25 cellular contexts compared by ENCODE assay signal in genomic region chr5:76537073-76537543, GRCh38.
DNase-seq lines count a peak whose midpoint lies in the region; ATAC-seq, FAIRE-seq and TF ChIP-seq lines count a peak whose summit lies in the region.
"Had no signal": no experiment of that assay in that cellular context is flagged by ENCODE, and none has a peak within 500 bp of the region (broad histone marks: within the 10 kb centered on the region; RNA-seq: fewer than 3 reads in every experiment).

No MANE protein-coding gene starts in this region.

- DNase-seq in natural killer cell treated with Interleukin-12 subunit alpha and Interleukin-12 subunit beta and Interleukin-15 and Interleukin-18, amount 100 ng/mL, for 72 hours (ENCODE audit: low spot score), result no peak
- DNase-seq in natural killer cell, result no peak
- DNase-seq in bronchial epithelial cell (ENCODE audit: low read depth), result peak; percentile 42
- no peak for DNase-seq in DMS79 (lab: John Stamatoyannopoulos, UW)
- DNase-seq in endothelial cell (ENCODE audit: low spot score), result no peak
- no peak for DNase-seq in Kasumi-1 (lab: John Stamatoyannopoulos, UW)
- DNase-seq: activated CD4-positive, alpha-beta T cell treated with anti-CD3 and anti-CD28 coated beads for 4 hours; activated CD8-positive, alpha-beta memory T cell treated with anti-CD3 and anti-CD28 coated beads, Interleukin-2, amount 10 ng/mL, durations not matched to agents 7 days and 5 days; activated naive CD4-positive, alpha-beta T cell treated with anti-CD3 and anti-CD28 coated beads for 36 hours; amygdala; DMS79 treated with DMSO at 0.1 percent for 48 hours; foreskin melanocyte; HCEC 1CT; heart right ventricle; left cardiac atrium; mesenchymal stem cell; NCI-H1694; NCI-H446 treated with DMSO at 0.1 percent for 48 hours; stimulated activated naive CD4-positive, alpha-beta T cell treated with Interleukin-2 at 50 U/mL for 16 hours had no signal

- H3K36me3 ChIP-seq in bronchial epithelial cell (ENCODE audit: control insufficient read depth, insufficient read depth, low read length) (no peaks in the 10 kb centered on the region), liver (ENCODE audit: control insufficient read depth in 4 of 4, insufficient read depth in 3 of 4, low read depth in 1 of 4, low read length in 3 of 4) (no peaks in the 10 kb centered on the region)
- H3K36me3 ChIP-seq: esophagus muscularis mucosa, heart right ventricle, prostate gland, thoracic aorta, vagina had no signal

- H3K4me3 ChIP-seq in bronchial epithelial cell (ENCODE audit: low read depth, low read length) (no peak overlapping the region), liver (ENCODE audit: low read depth in 1 of 3, low read length in 3 of 3) (no peak overlapping the region)
- H3K4me3 ChIP-seq: esophagus muscularis mucosa, heart right ventricle, prostate gland, thoracic aorta, vagina had no signal

- H3K4me1 ChIP-seq in liver (ENCODE audit: control insufficient read depth in 4 of 4, insufficient read depth in 4 of 4, low read length in 3 of 4), result peaks cover 8 to 43% (median 19%) of the 10 kb centered on the region in 4 donors
- H3K4me1 ChIP-seq: esophagus muscularis mucosa, prostate gland, vagina had no signal

- intact Hi-C loops in natural killer cell (cut with micrococcal nuclease), result no loop called here

- WGBS in liver, result 31% methylated on average over 3 of the region's 3 CpGs

- H3K9ac ChIP-seq in liver (ENCODE audit: low read depth in 1 of 2, low read length in 2 of 2), result no peak overlapping the region

- H3K9me3 Mint-ChIP-seq in natural killer cell treated with Interleukin-12 subunit alpha and Interleukin-12 subunit beta and Interleukin-15 and Interleukin-18, amount 100 ng/mL, for 72 hours, result no peaks in the 10 kb centered on the region
- H3K9me3 Mint-ChIP-seq in natural killer cell (no peaks in the 10 kb centered on the region), endothelial cell (ENCODE audit: unreplicated experiment) (no peaks in the 10 kb centered on the region)
- H3K9me3 Mint-ChIP-seq: activated naive CD4-positive, alpha-beta T cell treated with anti-CD3 and anti-CD28 coated beads for 36 hours had no signal

- TF ChIP-seq CTCF in natural killer cell (IDR thresholded peaks at IDR 0.05), result no peak
- TF ChIP-seq CTCF in bronchial epithelial cell (IDR thresholded peaks at IDR 0.05; ENCODE audit: insufficient read depth, low read length, severe bottlenecking), result no peak
- no peak for TF ChIP-seq CTCF in liver (IDR thresholded peaks at IDR 0.05; ENCODE audit: low read depth, low read length, missing input control)
- no peak for TF ChIP-seq CTCF in endothelial cell (IDR thresholded peaks at IDR 0.05; ENCODE audit: unreplicated experiment)

- peak; percentile 40 to 52 for TF ChIP-seq RAD21 in liver (IDR thresholded peaks at IDR 0.05)

- peak overlapping the region; percentile 58 to 75 for H3K27ac ChIP-seq in liver (ENCODE audit: low read depth in 1 of 2, low read length in 2 of 2)
- H3K27ac ChIP-seq: esophagus muscularis mucosa, heart right ventricle, prostate gland, thoracic aorta, vagina had no signal

- H3K27me3 Mint-ChIP-seq in natural killer cell treated with Interleukin-12 subunit alpha and Interleukin-12 subunit beta and Interleukin-15 and Interleukin-18, amount 100 ng/mL, for 72 hours, result no peaks in the 10 kb centered on the region
- H3K27me3 Mint-ChIP-seq in natural killer cell (ENCODE audit: low read depth in 2 of 2), result no peaks in the 10 kb centered on the region
- peaks cover 2% of the 10 kb centered on the region for H3K27me3 Mint-ChIP-seq in endothelial cell (ENCODE audit: unreplicated experiment)
- H3K27me3 Mint-ChIP-seq: activated CD8-positive, alpha-beta memory T cell treated with anti-CD3 and anti-CD28 coated beads, Interleukin-2, amount 10 ng/mL, durations not matched to agents 7 days and 5 days had no signal

- FAIRE-seq in bronchial epithelial cell (lab: Jason Lieb, UNC), result no peak

- peak overlapping the region; percentile 44 to 59 for H3K27ac Mint-ChIP-seq in natural killer cell treated with Interleukin-12 subunit alpha and Interleukin-12 subunit beta and Interleukin-15 and Interleukin-18, amount 100 ng/mL, for 72 hours
- H3K27ac Mint-ChIP-seq in natural killer cell, result no peak overlapping the region
- H3K27ac Mint-ChIP-seq in endothelial cell (ENCODE audit: unreplicated experiment), result no peak overlapping the region
- H3K27ac Mint-ChIP-seq: activated CD8-positive, alpha-beta memory T cell treated with anti-CD3 and anti-CD28 coated beads, Interleukin-2, amount 10 ng/mL, durations not matched to agents 7 days and 5 days; activated naive CD4-positive, alpha-beta T cell treated with anti-CD3 and anti-CD28 coated beads for 36 hours had no signal

- no peak overlapping the region for H3K4me3 Mint-ChIP-seq in natural killer cell treated with Interleukin-12 subunit alpha and Interleukin-12 subunit beta and Interleukin-15 and Interleukin-18, amount 100 ng/mL, for 72 hours
- H3K4me3 Mint-ChIP-seq in natural killer cell (no peak overlapping the region), endothelial cell (ENCODE audit: unreplicated experiment) (no peak overlapping the region)
- H3K4me3 Mint-ChIP-seq: activated CD8-positive, alpha-beta memory T cell treated with anti-CD3 and anti-CD28 coated beads, Interleukin-2, amount 10 ng/mL, durations not matched to agents 7 days and 5 days; activated naive CD4-positive, alpha-beta T cell treated with anti-CD3 and anti-CD28 coated beads for 36 hours had no signal

- no peak for ATAC-seq in natural killer cell treated with Interleukin-12 subunit alpha and Interleukin-12 subunit beta and Interleukin-15 and Interleukin-18, amount 100 ng/mL, for 72 hours
- ATAC-seq in natural killer cell (no peak), HG03025 (IDR thresholded peaks at IDR 0.05; ENCODE audit: low FRiP score, unreplicated experiment) (no peak)
- ATAC-seq: activated CD8-positive, alpha-beta memory T cell treated with anti-CD3 and anti-CD28 coated beads, Interleukin-2, amount 10 ng/mL, durations not matched to agents 7 days and 5 days; heart right ventricle; left cardiac atrium had no signal

- no peaks in the 10 kb centered on the region for H3K27me3 ChIP-seq in bronchial epithelial cell (ENCODE audit: control insufficient read depth, insufficient read depth, low read length)
- no peaks in the 10 kb centered on the region for H3K27me3 ChIP-seq in liver (ENCODE audit: control insufficient read depth in 4 of 4, insufficient read depth in 4 of 4, low read length in 3 of 4)
- H3K27me3 ChIP-seq: esophagus muscularis mucosa, heart right ventricle, vagina had no signal

- H3K9me3 ChIP-seq in liver (ENCODE audit: control insufficient read depth in 4 of 4, low read length in 3 of 4), result no peaks in the 10 kb centered on the region
- H3K9me3 ChIP-seq: esophagus muscularis mucosa, heart right ventricle, prostate gland, thoracic aorta, vagina had no signal

- peaks cover 4% of the 10 kb centered on the region for H3K36me3 Mint-ChIP-seq in natural killer cell treated with Interleukin-12 subunit alpha and Interleukin-12 subunit beta and Interleukin-15 and Interleukin-18, amount 100 ng/mL, for 72 hours
- H3K36me3 Mint-ChIP-seq in natural killer cell (no peaks in the 10 kb centered on the region), endothelial cell (ENCODE audit: low read depth, unreplicated experiment) (no peaks in the 10 kb centered on the region)

- H3K4me1 Mint-ChIP-seq in natural killer cell treated with Interleukin-12 subunit alpha and Interleukin-12 subunit beta and Interleukin-15 and Interleukin-18, amount 100 ng/mL, for 72 hours (ENCODE audit: low read depth in 2 of 2), result peaks cover 65 to 67% of the 10 kb centered on the region in 2 donors
- H3K4me1 Mint-ChIP-seq in natural killer cell, result peaks cover 75 to 78% of the 10 kb centered on the region in 2 donors
- H3K4me1 Mint-ChIP-seq in endothelial cell (ENCODE audit: unreplicated experiment), result peaks cover 11% of the 10 kb centered on the region

TF ChIP-seq in liver, 16 proteins besides CTCF, POLR2A, EP300 and RAD21 (continues in another document):
- TF ChIP-seq HNF4G (IDR thresholded peaks at IDR 0.05) (peak; percentile 87), RXRA (IDR thresholded peaks at IDR 0.05) (peak; percentile 68 to 79), FOXA1 (IDR thresholded peaks at IDR 0.05) (no peak), MAX (IDR thresholded peaks at IDR 0.05) (peak; percentile 66), HNF4A (conservative IDR thresholded peaks at IDR 0.05) (peak; percentile 98 to 99), NR2F2 (IDR thresholded peaks at IDR 0.05) (no peak), TAF1 (conservative IDR thresholded peaks at IDR 0.05) (no peak), ATF3 (IDR thresholded peaks at IDR 0.05) (no peak), REST (IDR thresholded peaks at IDR 0.05) (peak; percentile 69), FOXA2 (IDR thresholded peaks at IDR 0.05) (no peak)

Comparison
In these comparisons a context has a peak if more than half of its experiments do, and no peak if none do; other contexts are left out.
1. H3K27ac Mint-ChIP-seq: peak in natural killer cell treated with Interleukin-12 subunit alpha and Interleukin-12 subunit beta and Interleukin-15 and Interleukin-18, amount 100 ng/mL, for 72 hours (2 of 2); none in natural killer cell (0 of 2) and endothelial cell (single experiment).